In genomic region chr1:153058826-153059784, GRCh38 we compare ENCODE assay signal across 1 cellular context.
TF ChIP-seq lines count a peak whose summit lies in the region.

No MANE protein-coding gene starts in this region.

TF ChIP-seq in HepG2, 621 proteins besides CTCF, POLR2A, EP300 and RAD21:
- TF ChIP-seq BRD4 (CRISPR knock-in tag; IDR thresholded peaks at IDR 0.05) (no peak), U2AF1 (optimal IDR thresholded peaks at IDR 0.05; ENCODE audit: low read depth, low read length) (no peak), XBP1 (CRISPR knock-in tag; IDR thresholded peaks at IDR 0.05) (no peak), RNF2 (conservative IDR thresholded peaks at IDR 0.05; ENCODE audit: low read depth) (no peak), AFF4 (CRISPR knock-in tag; IDR thresholded peaks at IDR 0.05) (no peak), IRX3 (CRISPR knock-in tag; IDR thresholded peaks at IDR 0.05; ENCODE audit: borderline replicate concordance, low read depth) (no peak), PLRG1 (conservative IDR thresholded peaks at IDR 0.05) (no peak), SMARCE1 (IDR thresholded peaks at IDR 0.05; ENCODE audit: borderline replicate concordance) (no peak)
- TF ChIP-seq, protein P1, sequence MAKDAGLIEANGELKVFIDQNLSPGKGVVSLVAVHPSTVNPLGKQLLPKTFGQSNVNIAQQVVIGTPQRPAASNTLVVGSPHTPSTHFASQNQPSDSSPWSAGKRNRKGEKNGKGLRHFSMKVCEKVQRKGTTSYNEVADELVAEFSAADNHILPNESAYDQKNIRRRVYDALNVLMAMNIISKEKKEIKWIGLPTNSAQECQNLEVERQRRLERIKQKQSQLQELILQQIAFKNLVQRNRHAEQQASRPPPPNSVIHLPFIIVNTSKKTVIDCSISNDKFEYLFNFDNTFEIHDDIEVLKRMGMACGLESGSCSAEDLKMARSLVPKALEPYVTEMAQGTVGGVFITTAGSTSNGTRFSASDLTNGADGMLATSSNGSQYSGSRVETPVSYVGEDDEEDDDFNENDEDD (CRISPR knock-in tag; IDR thresholded peaks at IDR 0.05; ENCODE audit: borderline replicate concordance): no peak
